10 cellular contexts compared by ENCODE assay signal in genomic region chr13:29454931-29455481, GRCh38.
A peak's percentile ranks its signal among the peaks of the same experiment; 100 is the strongest.
DNase-seq lines count a peak whose midpoint lies in the region; ATAC-seq, FAIRE-seq and TF ChIP-seq lines count a peak whose summit lies in the region.
"Had no signal": no experiment of that assay in that cellular context is flagged by ENCODE, and none has a peak within 500 bp of the region (broad histone marks: within the 10 kb centered on the region; RNA-seq: fewer than 3 reads in every experiment).

No MANE protein-coding gene starts in this region.

- TF ChIP-seq CTCF in GM12878 (IDR thresholded peaks at IDR 0.05 in 2 of 3, conservative IDR thresholded peaks at IDR 0.05 in 1 of 3; ENCODE audit: control insufficient read depth in 2 of 3, extremely low read depth in 1 of 3, insufficient read depth in 1 of 3, low read depth in 3 of 3, low read length in 3 of 3) (peak; percentile 46 to 66 (median 63)), neural crest cell (conservative IDR thresholded peaks at IDR 0.05) (peak; percentile 53), sigmoid colon (IDR thresholded peaks at IDR 0.05) (no peak)

- SMC1A ChIA-PET in GM12878 (lab: Charles Lee; ENCODE audit: uncharacterized antibody, unreplicated experiment) = interaction anchor here (0.8 to 1.4 kb wide), 4 partner anchors 13 to 20 kb away, joined by 3 to 8 read pairs (median 3); no protein-coding TSS in a partner anchor

- TF ChIP-seq RAD21 in GM12878 (IDR thresholded peaks at IDR 0.05; ENCODE audit: insufficient read depth, low read depth, low read length) = peak; percentile 17; the same call in 1 of the 2 replicates

- in situ Hi-C loops in GM12878 (cut with MboI) = no loop called here

- RAD21 ChIA-PET in GM12878 (lab: Charles Lee; ENCODE audit: unreplicated experiment) = interaction anchor here (0.8 to 1.7 kb wide), 2 partner anchors 18 to 658 kb away, joined by 4 to 8 read pairs; no protein-coding TSS in a partner anchor

- no peak overlapping the region for H2AFZ ChIP-seq in GM12878 (ENCODE audit: control insufficient read depth, low read depth, low read length)

- peak; percentile 12 for DNase-seq in activated CD4-positive, alpha-beta T cell treated with anti-CD3 and anti-CD28 coated beads for 48 hours
- DNase-seq in activated CD4-positive, alpha-beta T cell treated with anti-CD3 and anti-CD28 coated beads, Interleukin-2, amount 10 ng/mL, durations not matched to agents 7 days and 5 days = no peak
- DNase-seq in GM12878 (ENCODE audit: low read depth, low spot score) (no peak), neural crest cell (ENCODE audit: low read depth, low spot score) (no peak), NCI-H2227 (lab: John Stamatoyannopoulos, UW; ENCODE audit: unreplicated experiment) (no peak), sigmoid colon (no peak)
- no peak for DNase-seq in effector memory CD8-positive, alpha-beta T cell

- TF ChIP-seq EP300 in GM12878 (IDR thresholded peaks at IDR 0.05; ENCODE audit: borderline replicate concordance in 1 of 2, control insufficient read depth in 1 of 2, low read depth in 2 of 2, low read length in 2 of 2) = no peak
- TF ChIP-seq EP300 in sigmoid colon (IDR thresholded peaks at IDR 0.05) = no peak

- H3K4me2 ChIP-seq in GM12878 (ENCODE audit: control insufficient read depth, insufficient read depth) = no peak overlapping the region

- no peak overlapping the region for H3K27ac ChIP-seq in GM12878 (ENCODE audit: control insufficient read depth, insufficient read depth)
- H3K27ac ChIP-seq in sigmoid colon = no peak overlapping the region
- H3K27ac ChIP-seq: neutrophil had no signal

- no peak overlapping the region for H3K4me3 Mint-ChIP-seq in activated CD4-positive, alpha-beta T cell treated with anti-CD3 and anti-CD28 coated beads, Interleukin-2, amount 10 ng/mL, durations not matched to agents 7 days and 5 days
- H3K4me3 Mint-ChIP-seq in neural crest cell = no peak overlapping the region
- no peak overlapping the region for H3K4me3 Mint-ChIP-seq in effector memory CD8-positive, alpha-beta T cell

- CTCF ChIA-PET in activated CD4-positive, alpha-beta T cell treated with anti-CD3 and anti-CD28 coated beads, Interleukin-2, amount 10 ng/mL, durations not matched to agents 7 days and 5 days (lab: Charles Lee) = no interaction called here
- CTCF ChIA-PET in GM12878 (lab: Yijun Ruan, JAX) = interaction anchor here (0.6 to 2.7 kb wide), 8 partner anchors 12 to 659 kb away, joined by 3 to 42 read pairs (median 4); no protein-coding TSS in a partner anchor

- H3K9ac ChIP-seq in GM12878 (ENCODE audit: control insufficient read depth, insufficient read depth, low read length) = no peak overlapping the region

- intact Hi-C loops in GM12878 (cut with micrococcal nuclease; ENCODE audit: unreplicated experiment) (no loop called here), sigmoid colon (cut with DNase I) (no loop called here)

- H3K27me3 Mint-ChIP-seq in activated CD4-positive, alpha-beta T cell treated with anti-CD3 and anti-CD28 coated beads, Interleukin-2, amount 10 ng/mL, durations not matched to agents 7 days and 5 days = peaks cover 11% of the 10 kb centered on the region
- peaks cover 11% of the 10 kb centered on the region for H3K27me3 Mint-ChIP-seq in neural crest cell (ENCODE audit: low read depth)
- peaks cover 34 to 42% of the 10 kb centered on the region in 2 donors for H3K27me3 Mint-ChIP-seq in effector memory CD8-positive, alpha-beta T cell

- H3K36me3 ChIP-seq in GM12878 (ENCODE audit: control insufficient read depth in 2 of 2, insufficient read depth in 2 of 2, low read length in 1 of 2) = no peaks in the 10 kb centered on the region
- H3K36me3 ChIP-seq in sigmoid colon = no peaks in the 10 kb centered on the region
- H3K36me3 ChIP-seq: neutrophil had no signal

- peaks cover 3% of the 10 kb centered on the region; the same call in 1 of the 2 replicates for H3K4me1 ChIP-seq in GM12878 (ENCODE audit: control insufficient read depth, insufficient read depth, low read length)
- peaks cover 0 to 27% (median 10%) of the 10 kb centered on the region in 4 donors for H3K4me1 ChIP-seq in sigmoid colon

- H3K4me1 Mint-ChIP-seq in activated CD4-positive, alpha-beta T cell treated with anti-CD3 and anti-CD28 coated beads, Interleukin-2, amount 10 ng/mL, durations not matched to agents 7 days and 5 days = no peaks in the 10 kb centered on the region
- no peaks in the 10 kb centered on the region for H3K4me1 Mint-ChIP-seq in neural crest cell
- H3K4me1 Mint-ChIP-seq in effector memory CD8-positive, alpha-beta T cell (ENCODE audit: low read depth in 2 of 2) = no peaks in the 10 kb centered on the region

- no peak overlapping the region for H3K27ac Mint-ChIP-seq in activated CD4-positive, alpha-beta T cell treated with anti-CD3 and anti-CD28 coated beads, Interleukin-2, amount 10 ng/mL, durations not matched to agents 7 days and 5 days
- no peak overlapping the region for H3K27ac Mint-ChIP-seq in neural crest cell (ENCODE audit: unreplicated experiment)
- no peak overlapping the region for H3K27ac Mint-ChIP-seq in effector memory CD8-positive, alpha-beta T cell

- FAIRE-seq in GM12878 (lab: Jason Lieb, UNC) = no peak
- FAIRE-seq: G401.6 had no signal

- 50% methylated on average over 6 of the region's 6 CpGs for WGBS in GM12878 (ENCODE audit: insufficient coverage, insufficient replicate concordance, low lambda C conversion rate, missing lambda C conversion rate)
- WGBS in sigmoid colon, 2 donors = 74 to 80% methylated on average over 6 of the region's 6 CpGs

- H3K79me2 ChIP-seq in GM12878 (ENCODE audit: control insufficient read depth, insufficient read depth, low read length) = no peaks in the 10 kb centered on the region

- TF ChIP-seq POLR2A in GM12878 (IDR thresholded peaks at IDR 0.05; ENCODE audit: low read depth, low read length) = no peak
- no peak for TF ChIP-seq POLR2A in sigmoid colon (IDR thresholded peaks at IDR 0.05)

- H3K4me3 ChIP-seq in GM12878 (no peak overlapping the region), sigmoid colon (no peak overlapping the region)

- no peaks in the 10 kb centered on the region for H3K27me3 ChIP-seq in GM12878 (replicated peaks in 1 of 2; ENCODE audit: control insufficient read depth in 2 of 2, insufficient read depth in 2 of 2, low read length in 1 of 2)
- H3K27me3 ChIP-seq in sigmoid colon = no peaks in the 10 kb centered on the region
- H3K27me3 ChIP-seq: neutrophil had no signal

- H3K9me3 ChIP-seq in GM12878 (replicated peaks; ENCODE audit: control insufficient read depth, insufficient read depth, low read length) = no peaks in the 10 kb centered on the region
- H3K9me3 ChIP-seq in sigmoid colon = no peaks in the 10 kb centered on the region
- H3K9me3 ChIP-seq: neutrophil had no signal

- no peaks in the 10 kb centered on the region for H4K20me1 ChIP-seq in GM12878 (ENCODE audit: control insufficient read depth, insufficient read depth)

- ATAC-seq in HG03442 (IDR thresholded peaks at IDR 0.05; ENCODE audit: unreplicated experiment) (peak; percentile 72), GM12878 (peak; percentile 96)
- no peak for ATAC-seq in effector memory CD8-positive, alpha-beta T cell (replicated peaks)

- no peaks in the 10 kb centered on the region for H3K9me3 Mint-ChIP-seq in activated CD4-positive, alpha-beta T cell treated with anti-CD3 and anti-CD28 coated beads, Interleukin-2, amount 10 ng/mL, durations not matched to agents 7 days and 5 days
- H3K9me3 Mint-ChIP-seq in neural crest cell = peaks cover 3% of the 10 kb centered on the region
- no peaks in the 10 kb centered on the region for H3K9me3 Mint-ChIP-seq in effector memory CD8-positive, alpha-beta T cell

- POLR2A ChIA-PET in activated CD4-positive, alpha-beta T cell treated with anti-CD3 and anti-CD28 coated beads, Interleukin-2, amount 10 ng/mL, durations not matched to agents 7 days and 5 days (lab: Charles Lee) = no interaction called here
- POLR2A ChIA-PET in GM12878 (lab: Charles Lee) = no interaction called here

- no peaks in the 10 kb centered on the region for H3K36me3 Mint-ChIP-seq in activated CD4-positive, alpha-beta T cell treated with anti-CD3 and anti-CD28 coated beads, Interleukin-2, amount 10 ng/mL, durations not matched to agents 7 days and 5 days (ENCODE audit: low read depth)
- no peaks in the 10 kb centered on the region for H3K36me3 Mint-ChIP-seq in neural crest cell (ENCODE audit: low read depth)
- H3K36me3 Mint-ChIP-seq in effector memory CD8-positive, alpha-beta T cell (ENCODE audit: insufficient read depth) = no peaks in the 10 kb centered on the region

- BruUV-seq in GM12878 (replicated peaks; lab: Mats Ljungman, UMichigan) = no TSS peak

TF ChIP-seq in GM12878, 131 proteins besides CTCF, POLR2A, EP300 and RAD21:
- TF ChIP-seq MEF2B (IDR thresholded peaks at IDR 0.05; ENCODE audit: partially characterized antibody, poor library complexity, severe bottlenecking) (peak; percentile 55), RUNX3 (IDR thresholded peaks at IDR 0.05; ENCODE audit: low read length) (no peak), ATF7 (IDR thresholded peaks at IDR 0.05; ENCODE audit: low read depth) (no peak), MTA3 (IDR thresholded peaks at IDR 0.05; ENCODE audit: borderline replicate concordance, low read length) (no peak), WRNIP1 (IDR thresholded peaks at IDR 0.05; ENCODE audit: borderline replicate concordance, low read depth, low read length) (no peak), SIX5 (IDR thresholded peaks at IDR 0.05; ENCODE audit: low read depth, low read length, severe bottlenecking) (no peak)

Comparison
In these comparisons a context has a peak if more than half of its experiments do, and no peak if none do; other contexts are left out.
1. CTCF ChIP-seq: peak in GM12878 (3 of 3) and neural crest cell (single experiment); none in sigmoid colon (0 of 4).